Comparison of ENCODE assay signal across 12 cellular contexts in the genomic region with DNA sequence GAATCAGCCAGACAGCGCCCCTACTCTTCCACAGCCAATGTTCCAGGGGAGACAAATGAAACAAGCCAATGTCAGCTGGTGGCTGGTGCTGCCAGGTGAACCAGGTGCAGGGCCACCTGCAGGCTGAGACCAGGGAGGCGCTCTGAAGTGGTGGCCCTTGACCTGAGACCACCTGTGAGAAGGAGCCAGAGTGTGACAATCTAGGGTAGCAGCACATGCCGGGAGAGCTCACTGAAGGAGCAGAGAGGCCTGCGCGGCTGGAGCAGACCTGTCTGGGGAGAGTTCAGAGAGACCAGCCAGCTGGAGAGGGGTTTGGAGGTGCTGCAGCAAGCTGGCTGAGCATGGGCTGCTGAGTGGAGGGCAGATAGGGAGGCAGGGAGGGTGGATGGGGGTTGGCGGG. TPM values are rescaled to one million over a fixed set of nuclear protein-coding genes. Genes with fewer than 3 reads are reported as not detected.
A peak's percentile ranks its signal among the peaks of the same experiment; 100 is the strongest.
DNase-seq lines count a peak whose midpoint lies in the region; ATAC-seq and TF ChIP-seq lines count a peak whose summit lies in the region.
"Had no signal": no experiment of that assay in that cellular context is flagged by ENCODE, and none has a peak within 500 bp of the region (broad histone marks: within the 10 kb centered on the region; RNA-seq: fewer than 3 reads in every experiment).

No MANE protein-coding gene starts in this region.

- H3K27ac ChIP-seq in neural cell (ENCODE audit: low read length): no peak overlapping the region

- H2AFZ ChIP-seq in neural cell (ENCODE audit: low read depth, low read length): no peak overlapping the region

- H3K27me3 Mint-ChIP-seq in Caco-2 (ENCODE audit: insufficient read depth, unreplicated experiment): no peaks in the 10 kb centered on the region
- no peaks in the 10 kb centered on the region for H3K27me3 Mint-ChIP-seq in central memory CD8-positive, alpha-beta T cell

- POLR2A ChIA-PET in Caco-2 (lab: Charles Lee): no interaction called here

- no peak for TF ChIP-seq RAD21 in neural cell (conservative IDR thresholded peaks at IDR 0.05)

- no peak for ATAC-seq in central memory CD8-positive, alpha-beta T cell (replicated peaks; ENCODE audit: extremely low read depth, poor library complexity, severe bottlenecking)
- no peak for ATAC-seq in left lobe of liver
- ATAC-seq in stimulated activated effector memory CD8-positive, alpha-beta T cell treated with anti-CD3 and anti-CD28 coated beads, Interleukin-12 subunit alpha, Interleukin-12 subunit beta, amount 100 ng/mL, for 72 hours: no peak
- ATAC-seq: activated CD8-positive, alpha-beta T cell treated with anti-CD3 and anti-CD28 coated beads, Interleukin-2, amount 10 ng/mL, durations not matched to agents 7 days and 5 days had no signal

- intact Hi-C loops in Caco-2 (cut with micrococcal nuclease; ENCODE audit: unreplicated experiment): no loop called here

- no peaks in the 10 kb centered on the region for H3K9me3 Mint-ChIP-seq in Caco-2 (ENCODE audit: unreplicated experiment)
- H3K9me3 Mint-ChIP-seq in central memory CD8-positive, alpha-beta T cell: no peaks in the 10 kb centered on the region
- no peaks in the 10 kb centered on the region for H3K9me3 Mint-ChIP-seq in stimulated activated effector memory CD8-positive, alpha-beta T cell treated with anti-CD3 and anti-CD28 coated beads, Interleukin-12 subunit alpha, Interleukin-12 subunit beta, amount 100 ng/mL, for 72 hours

- no peaks in the 10 kb centered on the region for H3K4me1 Mint-ChIP-seq in Caco-2 (ENCODE audit: low read depth, unreplicated experiment)
- H3K4me1 Mint-ChIP-seq in central memory CD8-positive, alpha-beta T cell: peaks cover 10% of the 10 kb centered on the region
- H3K4me1 Mint-ChIP-seq in stimulated activated effector memory CD8-positive, alpha-beta T cell treated with anti-CD3 and anti-CD28 coated beads, Interleukin-12 subunit alpha, Interleukin-12 subunit beta, amount 100 ng/mL, for 72 hours: peaks cover 19% of the 10 kb centered on the region

- H3K4me1 ChIP-seq in Caco-2: no peaks in the 10 kb centered on the region
- H3K4me1 ChIP-seq: HAP-1 had no signal

- TF ChIP-seq CTCF in Caco-2 (IDR thresholded peaks at IDR 0.05; ENCODE audit: insufficient read depth in 1 of 2, low read depth in 1 of 2, low read length in 1 of 2, severe bottlenecking in 1 of 2, unreplicated experiment in 1 of 2) (no peak), neural cell (IDR thresholded peaks at IDR 0.05; ENCODE audit: poor library complexity, severe bottlenecking) (no peak)

- H4K20me1 ChIP-seq in neural cell (ENCODE audit: insufficient read depth): no peaks in the 10 kb centered on the region

- no peak overlapping the region for H3K4me2 ChIP-seq in neural cell (ENCODE audit: low read length)

- no TSS peak for BruUV-seq in Caco-2 (replicated peaks; lab: Mats Ljungman, UMichigan)

- peak overlapping the region; percentile 70 for H3K27ac Mint-ChIP-seq in Caco-2 (ENCODE audit: unreplicated experiment)
- H3K27ac Mint-ChIP-seq in central memory CD8-positive, alpha-beta T cell (ENCODE audit: low read depth): peak overlapping the region; percentile 56
- no peak overlapping the region for H3K27ac Mint-ChIP-seq in stimulated activated effector memory CD8-positive, alpha-beta T cell treated with anti-CD3 and anti-CD28 coated beads, Interleukin-12 subunit alpha, Interleukin-12 subunit beta, amount 100 ng/mL, for 72 hours
- H3K27ac Mint-ChIP-seq: activated CD8-positive, alpha-beta T cell treated with anti-CD3 and anti-CD28 coated beads, Interleukin-2, amount 10 ng/mL, durations not matched to agents 7 days and 5 days had no signal

- H3K4me3 Mint-ChIP-seq in Caco-2 (ENCODE audit: unreplicated experiment): no peak overlapping the region
- H3K4me3 Mint-ChIP-seq in central memory CD8-positive, alpha-beta T cell: no peak overlapping the region
- H3K4me3 Mint-ChIP-seq in stimulated activated effector memory CD8-positive, alpha-beta T cell treated with anti-CD3 and anti-CD28 coated beads, Interleukin-12 subunit alpha, Interleukin-12 subunit beta, amount 100 ng/mL, for 72 hours: no peak overlapping the region
- H3K4me3 Mint-ChIP-seq: activated CD8-positive, alpha-beta T cell treated with anti-CD3 and anti-CD28 coated beads, Interleukin-2, amount 10 ng/mL, durations not matched to agents 7 days and 5 days had no signal

- H3K9me2 ChIP-seq in neural cell (ENCODE audit: insufficient read depth, low read length): no peaks in the 10 kb centered on the region

- peaks cover 12% of the 10 kb centered on the region for H3K36me3 Mint-ChIP-seq in Caco-2 (ENCODE audit: insufficient read depth, unreplicated experiment)
- peaks cover 12% of the 10 kb centered on the region for H3K36me3 Mint-ChIP-seq in central memory CD8-positive, alpha-beta T cell (ENCODE audit: insufficient read depth)
- H3K36me3 Mint-ChIP-seq in stimulated activated effector memory CD8-positive, alpha-beta T cell treated with anti-CD3 and anti-CD28 coated beads, Interleukin-12 subunit alpha, Interleukin-12 subunit beta, amount 100 ng/mL, for 72 hours: peaks cover 27% of the 10 kb centered on the region

- H3K79me2 ChIP-seq in neural cell (replicated peaks; ENCODE audit: insufficient read depth, low read length): no peaks in the 10 kb centered on the region

- DNase-seq in Caco-2 (no peak), NCI-H1105 treated with DMSO at 0.1 percent for 48 hours (lab: John Stamatoyannopoulos, UW) (peak; percentile 43), NCI-H1694 (lab: John Stamatoyannopoulos, UW) (no peak), kidney tubule cell (ENCODE audit: low spot score) (no peak), left lobe of liver (ENCODE audit: low spot score) (no peak)
- no peak for DNase-seq in central memory CD8-positive, alpha-beta T cell (ENCODE audit: low spot score in 2 of 2)
- DNase-seq in stimulated activated effector memory CD8-positive, alpha-beta T cell treated with anti-CD3 and anti-CD28 coated beads, Interleukin-12 subunit alpha, Interleukin-12 subunit beta, amount 100 ng/mL, for 72 hours (ENCODE audit: low spot score in 2 of 2): no peak
- DNase-seq: activated CD8-positive, alpha-beta T cell treated with anti-CD3 and anti-CD28 coated beads, Interleukin-2, amount 10 ng/mL, durations not matched to agents 7 days and 5 days; activated naive CD4-positive, alpha-beta T cell had no signal

- H3K9me3 ChIP-seq in Caco-2 (no peaks in the 10 kb centered on the region), neural cell (ENCODE audit: low read length) (no peaks in the 10 kb centered on the region)
- H3K9me3 ChIP-seq: HAP-1 had no signal

- H3F3A ChIP-seq in neural cell (ENCODE audit: insufficient read depth, low read length, poor library complexity, severe bottlenecking): no peaks in the 10 kb centered on the region

- H3K9ac ChIP-seq in neural cell (ENCODE audit: low read length): no peak overlapping the region

- H3K36me3 ChIP-seq in Caco-2 (ENCODE audit: control insufficient read depth, insufficient read depth, low read length) (no peaks in the 10 kb centered on the region), neural cell (ENCODE audit: insufficient read depth, low read length) (no peaks in the 10 kb centered on the region)

- CTCF ChIA-PET in Caco-2 (lab: Charles Lee): no interaction called here

- no peak overlapping the region for H3K4me3 ChIP-seq in Caco-2 (ENCODE audit: low read depth, low read length)
- H3K4me3 ChIP-seq in neural cell (ENCODE audit: low read length): no peak overlapping the region
- H3K4me3 ChIP-seq: HAP-1 had no signal

- no peak for TF ChIP-seq EP300 in neural cell (conservative IDR thresholded peaks at IDR 0.05; ENCODE audit: poor library complexity, severe bottlenecking)

- H3K27me3 ChIP-seq in Caco-2 (replicated peaks; ENCODE audit: control insufficient read depth, insufficient read depth, low read length): no peaks in the 10 kb centered on the region
- no peaks in the 10 kb centered on the region for H3K27me3 ChIP-seq in neural cell (ENCODE audit: insufficient read depth, low read depth, low read length)

TF ChIP-seq in neural cell, 6 proteins besides CTCF, POLR2A, EP300 and RAD21 (continues in another document):
- TF ChIP-seq TAF1 (IDR thresholded peaks at IDR 0.05; ENCODE audit: low read depth) (no peak), POLR2AphosphoS5 (IDR thresholded peaks at IDR 0.05) (peak; percentile 4), MXI1 (conservative IDR thresholded peaks at IDR 0.05; ENCODE audit: poor library complexity, severe bottlenecking) (no peak), SMC3 (conservative IDR thresholded peaks at IDR 0.05; ENCODE audit: poor library complexity) (no peak)

RNA-seq across cellular contexts. Expression of a gene that starts 0.7 kb away (rescaled TPM):
- total RNA-seq in Caco-2 (2022) (0.39 and 0.63 TPM in 2 replicates), left lobe of liver (71.5 TPM)
- 0.28 and 0.50 TPM in 2 replicates for polyA plus RNA-seq in neural cell
- not detected in 2 replicates for polyA minus RNA-seq in neural cell
- total RNA-seq: chondrocyte had no signal

RNA-seq across cellular contexts. Expression of a gene that starts 39.0 kb away (rescaled TPM):
- total RNA-seq in Caco-2 (2022) (61.1 and 62.2 TPM in 2 replicates), left lobe of liver (39.3 TPM)
- polyA plus RNA-seq in neural cell: 88.9 and 107 TPM in 2 replicates
- 143 and 156 TPM in 2 replicates for polyA minus RNA-seq in neural cell

RNA-seq across cellular contexts. Expression of a gene that starts 39.2 kb away (rescaled TPM):
- total RNA-seq in Caco-2 (2022): 212 and 214 TPM in 2 replicates
- polyA plus RNA-seq in neural cell: 35.1 and 46.7 TPM in 2 replicates
- 23.1 and 29.5 TPM in 2 replicates for polyA minus RNA-seq in neural cell
- total RNA-seq in left lobe of liver: 4.1 TPM

RNA-seq across cellular contexts. Expression of a gene that starts 40.6 kb away (rescaled TPM):
- total RNA-seq in Caco-2 (2022) (36.1 and 40.5 TPM in 2 replicates), left lobe of liver (0.25 TPM)
- polyA plus RNA-seq in neural cell: 2.2 TPM in 1 of 2 replicates, not detected in the other
- not detected in 2 replicates for polyA minus RNA-seq in neural cell

RNA-seq across cellular contexts. Expression of a gene that starts 42.0 kb away (rescaled TPM):
- total RNA-seq in Caco-2 (2022) (35.0 and 38.6 TPM in 2 replicates), left lobe of liver (7.4 TPM)
- polyA plus RNA-seq in neural cell: 5.2 and 20.5 TPM in 2 replicates
- polyA minus RNA-seq in neural cell: 1.5 and 1.7 TPM in 2 replicates

Comparison
In these comparisons a context has a peak if more than half of its experiments do, and no peak if none do; other contexts are left out.
1. RNA of a gene that starts 0.7 kb away (total RNA-seq): 71.5 TPM in left lobe of liver (single experiment); 0.39 to 0.63 TPM in Caco-2; every median in the first group is over 10 times any median in the second.
2. RNA of a gene that starts 39.2 kb away (total RNA-seq): 212 to 214 TPM in Caco-2; 4.1 TPM in left lobe of liver (single experiment); every median in the first group is over 10 times any median in the second.